8 cellular contexts compared by ENCODE assay signal in the genomic region with DNA sequence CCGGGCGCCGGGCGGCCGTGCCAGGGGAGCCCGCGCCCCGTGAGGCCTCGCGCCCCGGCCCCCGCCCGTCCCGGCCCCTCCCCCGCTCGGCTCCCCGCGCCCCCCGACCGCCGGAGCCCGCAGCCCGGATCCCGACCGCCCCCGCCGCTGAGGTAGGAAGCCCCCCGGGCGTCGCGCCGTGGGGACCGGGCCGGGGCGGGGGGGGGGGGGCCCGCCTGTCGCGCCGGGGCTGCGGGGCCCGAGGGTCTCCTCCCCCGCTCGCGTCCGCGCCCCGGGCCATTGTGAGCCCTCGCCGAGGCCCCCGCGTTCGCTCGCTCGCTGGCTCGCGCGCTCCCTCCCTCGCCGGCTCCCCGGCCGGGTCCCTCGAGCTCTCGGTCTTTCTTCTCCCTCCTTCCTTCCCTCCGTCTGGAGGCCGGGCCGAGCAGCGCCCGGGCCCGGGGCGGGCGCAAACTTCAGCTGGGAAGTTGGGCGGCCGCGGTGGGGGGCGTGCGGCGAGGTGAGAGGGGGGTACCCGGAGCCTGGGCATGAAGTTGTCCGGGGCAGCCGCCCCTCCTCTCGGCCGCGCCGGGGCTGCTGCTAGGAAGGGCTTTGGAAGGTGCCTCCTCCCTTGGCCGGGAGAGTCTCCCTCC. TPM values are rescaled to one million over a fixed set of nuclear protein-coding genes. Genes with fewer than 3 reads are reported as not detected.
DNase-seq lines count a peak whose midpoint lies in the region; ATAC-seq and TF ChIP-seq lines count a peak whose summit lies in the region.

No MANE protein-coding gene starts in this region.

- H3K9me3 ChIP-seq in right cardiac atrium (ENCODE audit: control insufficient read depth, low read length) = no peaks in the 10 kb centered on the region

- peak in 2 of 3 experiments; percentile 3 to 82 for DNase-seq in NCI-H1417 (lab: John Stamatoyannopoulos, UW)
- DNase-seq in NCI-H1417 treated with DMSO at 0.1 percent for 48 hours (lab: John Stamatoyannopoulos, UW) = no peak
- DNase-seq in right cardiac atrium = peak in 1 of 3 donors; percentile 62
- DNase-seq in stimulated activated effector memory CD8-positive, alpha-beta T cell treated with anti-CD3 and anti-CD28 coated beads, Interleukin-12 subunit alpha, Interleukin-12 subunit beta, amount 100 ng/mL, for 72 hours (ENCODE audit: low spot score in 2 of 2) = no peak
- DNase-seq in GOT3 (lab: John Stamatoyannopoulos, UW) = no peak
- DNase-seq in AG08396 (ENCODE audit: low spot score) = no peak
- no peak for DNase-seq in midbrain (lab: John Stamatoyannopoulos, UW)

- no peaks in the 10 kb centered on the region for H3K9me3 Mint-ChIP-seq in stimulated activated effector memory CD8-positive, alpha-beta T cell treated with anti-CD3 and anti-CD28 coated beads, Interleukin-12 subunit alpha, Interleukin-12 subunit beta, amount 100 ng/mL, for 72 hours

- peak; percentile 30 for ATAC-seq in SK-N-SH treated with all-trans-retinoic acid at 6 μM for 48 hours
- no peak for ATAC-seq in right cardiac atrium
- no peak for ATAC-seq in stimulated activated effector memory CD8-positive, alpha-beta T cell treated with anti-CD3 and anti-CD28 coated beads, Interleukin-12 subunit alpha, Interleukin-12 subunit beta, amount 100 ng/mL, for 72 hours

- no peak overlapping the region for H3K27ac Mint-ChIP-seq in stimulated activated effector memory CD8-positive, alpha-beta T cell treated with anti-CD3 and anti-CD28 coated beads, Interleukin-12 subunit alpha, Interleukin-12 subunit beta, amount 100 ng/mL, for 72 hours

- under 1% methylated on average over 79 of the region's 85 CpGs for WGBS in right cardiac atrium

- H3K4me3 ChIP-seq in right cardiac atrium (ENCODE audit: low read length) = peak overlapping the region; percentile 89

- peaks cover 6% of the 10 kb centered on the region for H3K36me3 Mint-ChIP-seq in stimulated activated effector memory CD8-positive, alpha-beta T cell treated with anti-CD3 and anti-CD28 coated beads, Interleukin-12 subunit alpha, Interleukin-12 subunit beta, amount 100 ng/mL, for 72 hours

- peak overlapping the region; percentile 50 for H3K4me3 Mint-ChIP-seq in stimulated activated effector memory CD8-positive, alpha-beta T cell treated with anti-CD3 and anti-CD28 coated beads, Interleukin-12 subunit alpha, Interleukin-12 subunit beta, amount 100 ng/mL, for 72 hours

- intact Hi-C loops in right cardiac atrium (cut with DNase I) = no loop called here

- peaks cover 20% of the 10 kb centered on the region for H3K4me1 ChIP-seq in right cardiac atrium (ENCODE audit: control insufficient read depth, insufficient read depth, low read length)

- peak overlapping the region; percentile 86 for H3K27ac ChIP-seq in right cardiac atrium (ENCODE audit: low read length)

- H3K27me3 ChIP-seq in right cardiac atrium (ENCODE audit: control insufficient read depth, insufficient read depth) = no peaks in the 10 kb centered on the region

- H3K4me1 Mint-ChIP-seq in stimulated activated effector memory CD8-positive, alpha-beta T cell treated with anti-CD3 and anti-CD28 coated beads, Interleukin-12 subunit alpha, Interleukin-12 subunit beta, amount 100 ng/mL, for 72 hours = peaks cover 26% of the 10 kb centered on the region

TF ChIP-seq in SK-N-SH treated with all-trans-retinoic acid at 6 μM for 48 hours, 23 proteins besides CTCF, POLR2A, EP300 and RAD21:
- TF ChIP-seq ARNTL (CRISPR knock-in tag; IDR thresholded peaks at IDR 0.05; ENCODE audit: borderline replicate concordance, low read depth) (no peak), CSDC2 (CRISPR knock-in tag; IDR thresholded peaks at IDR 0.05) (no peak), ZNF565 (CRISPR knock-in tag; conservative IDR thresholded peaks at IDR 0.05; ENCODE audit: low read depth) (no peak), BACH2 (CRISPR knock-in tag; IDR thresholded peaks at IDR 0.05; ENCODE audit: borderline replicate concordance) (no peak), PPARA (CRISPR knock-in tag; IDR thresholded peaks at IDR 0.05; ENCODE audit: borderline replicate concordance) (no peak)
- TF ChIP-seq, protein P1, sequence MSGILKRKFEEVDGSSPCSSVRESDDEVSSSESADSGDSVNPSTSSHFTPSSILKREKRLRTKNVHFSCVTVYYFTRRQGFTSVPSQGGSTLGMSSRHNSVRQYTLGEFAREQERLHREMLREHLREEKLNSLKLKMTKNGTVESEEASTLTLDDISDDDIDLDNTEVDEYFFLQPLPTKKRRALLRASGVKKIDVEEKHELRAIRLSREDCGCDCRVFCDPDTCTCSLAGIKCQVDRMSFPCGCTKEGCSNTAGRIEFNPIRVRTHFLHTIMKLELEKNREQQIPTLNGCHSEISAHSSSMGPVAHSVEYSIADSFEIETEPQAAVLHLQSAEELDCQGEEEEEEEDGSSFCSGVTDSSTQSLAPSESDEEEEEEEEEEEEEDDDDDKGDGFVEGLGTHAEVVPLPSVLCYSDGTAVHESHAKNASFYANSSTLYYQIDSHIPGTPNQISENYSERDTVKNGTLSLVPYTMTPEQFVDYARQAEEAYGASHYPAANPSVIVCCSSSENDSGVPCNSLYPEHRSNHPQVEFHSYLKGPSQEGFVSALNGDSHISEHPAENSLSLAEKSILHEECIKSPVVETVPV (CRISPR knock-in tag; IDR thresholded peaks at IDR 0.05) = no peak

RNA-seq across cellular contexts. Expression of a gene that starts 0.3 kb away (rescaled TPM):
- 10 to 100 TPM; 20.0 to 34.6 (median 33.1) TPM for total RNA-seq in right cardiac atrium
- 15.2 TPM for polyA plus RNA-seq in right cardiac atrium

RNA-seq across cellular contexts. Expression of a gene that starts 34.9 kb away (rescaled TPM):
- total RNA-seq in right cardiac atrium = 10 to 100 TPM; 57.6 to 61.9 (median 59.7) TPM
- 131 TPM for polyA plus RNA-seq in right cardiac atrium

RNA-seq across cellular contexts. Expression of a gene that starts 43.4 kb away (rescaled TPM):
- total RNA-seq in right cardiac atrium = 1 to 10 TPM; 2.3 to 4.2 (median 3.5) TPM
- 2.1 TPM for polyA plus RNA-seq in right cardiac atrium

RNA-seq across cellular contexts. Expression of a gene that starts 55.4 kb away (rescaled TPM):
- total RNA-seq in right cardiac atrium = 10 to 100 TPM; 11.4 to 21.3 (median 13.6) TPM
- polyA plus RNA-seq in right cardiac atrium = 10.7 TPM

Comparison
In these comparisons a context has a peak if more than half of its experiments do, and no peak if none do; other contexts are left out.
1. DNase-seq: peak in NCI-H1417 (2 of 3); none in NCI-H1417 treated with DMSO at 0.1 percent for 48 hours (single experiment), stimulated activated effector memory CD8-positive, alpha-beta T cell treated with anti-CD3 and anti-CD28 coated beads, Interleukin-12 subunit alpha, Interleukin-12 subunit beta, amount 100 ng/mL, for 72 hours (0 of 2), GOT3 (single experiment), AG08396 (single experiment) and midbrain (single experiment).